ENCODE assay signal across 1 cellular context in the genomic region with DNA sequence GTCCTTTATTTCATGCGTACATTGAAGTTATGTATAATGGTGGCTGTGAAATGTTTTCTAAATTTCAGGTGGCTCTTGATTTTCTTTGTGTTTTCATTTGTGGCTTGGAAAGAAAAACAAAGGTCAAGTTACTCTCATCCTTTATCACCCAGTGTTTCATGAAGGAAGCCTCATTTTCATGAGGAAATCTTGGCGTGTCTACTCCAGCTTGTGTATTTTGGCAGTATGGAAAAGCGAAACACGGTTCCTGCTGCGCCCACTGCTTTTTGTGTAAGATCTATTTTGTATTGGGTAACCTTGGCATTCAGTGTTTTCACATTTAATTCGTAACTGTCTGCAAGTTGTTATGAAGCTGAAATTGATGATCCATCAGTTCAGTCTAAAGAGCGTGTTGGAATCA.
TF ChIP-seq lines count a peak whose summit lies in the region.

No MANE protein-coding gene starts in this region.

TF ChIP-seq in HEK293, 187 proteins besides CTCF, POLR2A, EP300 and RAD21 (continued from another document):
- TF ChIP-seq ZNF747 (tag by site-specific recombination; IDR thresholded peaks at IDR 0.05), result no peak
- no peak for TF ChIP-seq ZNF791 (tag by site-specific recombination; IDR thresholded peaks at IDR 0.05)
- no peak for TF ChIP-seq ZNF133 (tag by site-specific recombination; IDR thresholded peaks at IDR 0.05)
- no peak for TF ChIP-seq ZBTB26 (tag by site-specific recombination; optimal IDR thresholded peaks at IDR 0.05)
- TF ChIP-seq, protein P1, sequence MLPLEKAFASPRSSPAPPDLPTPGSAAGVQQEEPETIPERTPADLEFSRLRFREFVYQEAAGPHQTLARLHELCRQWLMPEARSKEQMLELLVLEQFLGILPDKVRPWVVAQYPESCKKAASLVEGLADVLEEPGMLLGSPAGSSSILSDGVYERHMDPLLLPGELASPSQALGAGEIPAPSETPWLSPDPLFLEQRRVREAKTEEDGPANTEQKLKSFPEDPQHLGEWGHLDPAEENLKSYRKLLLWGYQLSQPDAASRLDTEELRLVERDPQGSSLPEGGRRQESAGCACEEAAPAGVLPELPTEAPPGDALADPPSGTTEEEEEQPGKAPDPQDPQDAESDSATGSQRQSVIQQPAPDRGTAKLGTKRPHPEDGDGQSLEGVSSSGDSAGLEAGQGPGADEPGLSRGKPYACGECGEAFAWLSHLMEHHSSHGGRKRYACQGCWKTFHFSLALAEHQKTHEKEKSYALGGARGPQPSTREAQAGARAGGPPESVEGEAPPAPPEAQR (tag by site-specific recombination; IDR thresholded peaks at IDR 0.05), result no peak
- TF ChIP-seq PRDM1 (tag by site-specific recombination; IDR thresholded peaks at IDR 0.05), result no peak
- no peak for TF ChIP-seq ZNF211 (tag by site-specific recombination; IDR thresholded peaks at IDR 0.05; ENCODE audit: low read depth)
- no peak for TF ChIP-seq ZNF366 (tag by site-specific recombination; conservative IDR thresholded peaks at IDR 0.05)
- no peak for TF ChIP-seq SP3 (tag by site-specific recombination; IDR thresholded peaks at IDR 0.05)
- TF ChIP-seq ZNF473 (tag by site-specific recombination; IDR thresholded peaks at IDR 0.05), result no peak
- no peak for TF ChIP-seq ZNF585B (tag by site-specific recombination; IDR thresholded peaks at IDR 0.05)
- TF ChIP-seq PBX3 (CRISPR knock-in tag; IDR thresholded peaks at IDR 0.05), result no peak
- no peak for TF ChIP-seq ZNF423 (tag by site-specific recombination; IDR thresholded peaks at IDR 0.05)
- peak; percentile 47 for TF ChIP-seq ZBTB44 (tag by site-specific recombination; IDR thresholded peaks at IDR 0.05)
- TF ChIP-seq ZNF114 (tag by site-specific recombination; IDR thresholded peaks at IDR 0.05), result no peak
- TF ChIP-seq OSR2 (tag by site-specific recombination; IDR thresholded peaks at IDR 0.05), result peak; percentile 83
- TF ChIP-seq ZNF248 (tag by site-specific recombination; IDR thresholded peaks at IDR 0.05), result no peak
- TF ChIP-seq ZNF202 (tag by site-specific recombination; IDR thresholded peaks at IDR 0.05; ENCODE audit: borderline replicate concordance), result no peak
- no peak for TF ChIP-seq ATF2 (tag by site-specific recombination; IDR thresholded peaks at IDR 0.05; ENCODE audit: low read depth)
- peak; percentile 72 for TF ChIP-seq IKZF3 (tag by site-specific recombination; IDR thresholded peaks at IDR 0.05)
- TF ChIP-seq ZNF19 (tag by site-specific recombination; IDR thresholded peaks at IDR 0.05; ENCODE audit: low read depth), result no peak
- no peak for TF ChIP-seq ZNF350 (tag by site-specific recombination; IDR thresholded peaks at IDR 0.05)
- no peak for TF ChIP-seq ZNF324 (tag by site-specific recombination; IDR thresholded peaks at IDR 0.05)
- no peak for TF ChIP-seq ZFHX2 (tag by site-specific recombination; conservative IDR thresholded peaks at IDR 0.05)
- no peak for TF ChIP-seq ZNF837 (tag by site-specific recombination; IDR thresholded peaks at IDR 0.05)
- TF ChIP-seq ZNF175 (tag by site-specific recombination; IDR thresholded peaks at IDR 0.05), result no peak
- 0 out of 2 replicates have a peak, but pooled peaks have one; percentile 44 for TF ChIP-seq ZNF2 (tag by site-specific recombination; IDR thresholded peaks at IDR 0.05)
- no peak for TF ChIP-seq EGR2 (tag by site-specific recombination; IDR thresholded peaks at IDR 0.05; ENCODE audit: low read depth)
- no peak for TF ChIP-seq SCRT1 (tag by site-specific recombination; IDR thresholded peaks at IDR 0.05; ENCODE audit: borderline replicate concordance)
- no peak for TF ChIP-seq ZNF266 (tag by site-specific recombination; IDR thresholded peaks at IDR 0.05; ENCODE audit: low read depth)
- TF ChIP-seq, protein P2, sequence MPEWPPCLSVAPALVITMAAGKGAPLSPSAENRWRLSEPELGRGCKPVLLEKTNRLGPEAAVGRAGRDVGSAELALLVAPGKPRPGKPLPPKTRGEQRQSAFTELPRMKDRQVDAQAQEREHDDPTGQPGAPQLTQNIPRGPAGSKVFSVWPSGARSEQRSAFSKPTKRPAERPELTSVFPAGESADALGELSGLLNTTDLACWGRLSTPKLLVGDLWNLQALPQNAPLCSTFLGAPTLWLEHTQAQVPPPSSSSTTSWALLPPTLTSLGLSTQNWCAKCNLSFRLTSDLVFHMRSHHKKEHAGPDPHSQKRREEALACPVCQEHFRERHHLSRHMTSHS (tag by site-specific recombination; IDR thresholded peaks at IDR 0.05), result no peak
- peak; percentile 35; the same call in 1 of the 2 replicates for TF ChIP-seq ZNF629 (tag by site-specific recombination; IDR thresholded peaks at IDR 0.05)
- TF ChIP-seq ZNF623 (tag by site-specific recombination; IDR thresholded peaks at IDR 0.05), result no peak
- TF ChIP-seq FEZF1 (tag by site-specific recombination; IDR thresholded peaks at IDR 0.05), result peak; percentile 85
- no peak for TF ChIP-seq ZFP41 (tag by site-specific recombination; IDR thresholded peaks at IDR 0.05; ENCODE audit: borderline replicate concordance)
- no peak; the same call in 1 of the 2 replicates for TF ChIP-seq OVOL3 (tag by site-specific recombination; IDR thresholded peaks at IDR 0.05)
- TF ChIP-seq ZBTB21 (tag by site-specific recombination; IDR thresholded peaks at IDR 0.05), result no peak
- TF ChIP-seq MEIS1 (CRISPR knock-in tag; IDR thresholded peaks at IDR 0.05; ENCODE audit: borderline replicate concordance), result no peak
- TF ChIP-seq ZNF24 (tag by site-specific recombination; IDR thresholded peaks at IDR 0.05), result 0 out of 2 replicates have a peak, but pooled peaks have one; percentile 51
- 0 out of 2 replicates have a peak, but pooled peaks have one; percentile 25 for TF ChIP-seq ZNF449 (tag by site-specific recombination; IDR thresholded peaks at IDR 0.05)
- no peak for TF ChIP-seq HOXA7 (CRISPR knock-in tag; IDR thresholded peaks at IDR 0.05; ENCODE audit: borderline replicate concordance)
- peak; percentile 84 for TF ChIP-seq ZNF561 (tag by site-specific recombination; IDR thresholded peaks at IDR 0.05; ENCODE audit: borderline replicate concordance)
- no peak for TF ChIP-seq ZNF777 (tag by site-specific recombination; IDR thresholded peaks at IDR 0.05; ENCODE audit: borderline replicate concordance)
- no peak for TF ChIP-seq KLF8 (tag by site-specific recombination; IDR thresholded peaks at IDR 0.05)
- TF ChIP-seq PRDM4 (tag by site-specific recombination; IDR thresholded peaks at IDR 0.05), result peak; percentile 49; the same call in 1 of the 2 replicates
- TF ChIP-seq ZBTB8A (tag by site-specific recombination; IDR thresholded peaks at IDR 0.05), result no peak
- TF ChIP-seq SALL2 (tag by site-specific recombination; IDR thresholded peaks at IDR 0.05; ENCODE audit: borderline replicate concordance), result no peak
- TF ChIP-seq, protein P3, sequence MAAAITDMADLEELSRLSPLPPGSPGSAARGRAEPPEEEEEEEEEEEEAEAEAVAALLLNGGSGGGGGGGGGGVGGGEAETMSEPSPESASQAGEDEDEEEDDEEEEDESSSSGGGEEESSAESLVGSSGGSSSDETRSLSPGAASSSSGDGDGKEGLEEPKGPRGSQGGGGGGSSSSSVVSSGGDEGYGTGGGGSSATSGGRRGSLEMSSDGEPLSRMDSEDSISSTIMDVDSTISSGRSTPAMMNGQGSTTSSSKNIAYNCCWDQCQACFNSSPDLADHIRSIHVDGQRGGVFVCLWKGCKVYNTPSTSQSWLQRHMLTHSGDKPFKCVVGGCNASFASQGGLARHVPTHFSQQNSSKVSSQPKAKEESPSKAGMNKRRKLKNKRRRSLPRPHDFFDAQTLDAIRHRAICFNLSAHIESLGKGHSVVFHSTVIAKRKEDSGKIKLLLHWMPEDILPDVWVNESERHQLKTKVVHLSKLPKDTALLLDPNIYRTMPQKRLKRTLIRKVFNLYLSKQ (tag by site-specific recombination; IDR thresholded peaks at IDR 0.05; ENCODE audit: borderline replicate concordance), result no peak
- peak; percentile 54 for TF ChIP-seq ZNF600 (tag by site-specific recombination; IDR thresholded peaks at IDR 0.05)
- TF ChIP-seq ZNF18 (tag by site-specific recombination; IDR thresholded peaks at IDR 0.05), result peak; percentile 19; the same call in 1 of the 2 replicates
- no peak for TF ChIP-seq ZNF121 (tag by site-specific recombination; IDR thresholded peaks at IDR 0.05)
- no peak for TF ChIP-seq ZNF112 (tag by site-specific recombination; IDR thresholded peaks at IDR 0.05)
- no peak for TF ChIP-seq ZNF677 (tag by site-specific recombination; IDR thresholded peaks at IDR 0.05)
- TF ChIP-seq ZBTB17 (tag by site-specific recombination; IDR thresholded peaks at IDR 0.05), result no peak
